ENCODE assay signal across 1 cellular context in genomic region chrX:151703487-151703886, GRCh38.
TF ChIP-seq lines count a peak whose summit lies in the region.

No MANE protein-coding gene starts in this region.

TF ChIP-seq in WTC11, 78 proteins besides CTCF, POLR2A, EP300 and RAD21 (continued from another document):
- TF ChIP-seq, protein P1, sequence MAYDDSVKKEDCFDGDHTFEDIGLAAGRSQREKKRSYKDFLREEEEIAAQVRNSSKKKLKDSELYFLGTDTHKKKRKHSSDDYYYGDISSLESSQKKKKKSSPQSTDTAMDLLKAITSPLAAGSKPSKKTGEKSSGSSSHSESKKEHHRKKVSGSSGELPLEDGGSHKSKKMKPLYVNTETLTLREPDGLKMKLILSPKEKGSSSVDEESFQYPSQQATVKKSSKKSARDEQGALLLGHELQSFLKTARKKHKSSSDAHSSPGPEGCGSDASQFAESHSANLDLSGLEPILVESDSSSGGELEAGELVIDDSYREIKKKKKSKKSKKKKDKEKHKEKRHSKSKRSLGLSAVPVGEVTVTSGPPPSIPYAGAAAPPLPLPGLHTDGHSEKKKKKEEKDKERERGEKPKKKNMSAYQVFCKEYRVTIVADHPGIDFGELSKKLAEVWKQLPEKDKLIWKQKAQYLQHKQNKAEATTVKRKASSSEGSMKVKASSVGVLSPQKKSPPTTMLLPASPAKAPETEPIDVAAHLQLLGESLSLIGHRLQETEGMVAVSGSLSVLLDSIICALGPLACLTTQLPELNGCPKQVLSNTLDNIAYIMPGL (CRISPR knock-in tag; IDR thresholded peaks at IDR 0.05): no peak
- TF ChIP-seq, protein P2, sequence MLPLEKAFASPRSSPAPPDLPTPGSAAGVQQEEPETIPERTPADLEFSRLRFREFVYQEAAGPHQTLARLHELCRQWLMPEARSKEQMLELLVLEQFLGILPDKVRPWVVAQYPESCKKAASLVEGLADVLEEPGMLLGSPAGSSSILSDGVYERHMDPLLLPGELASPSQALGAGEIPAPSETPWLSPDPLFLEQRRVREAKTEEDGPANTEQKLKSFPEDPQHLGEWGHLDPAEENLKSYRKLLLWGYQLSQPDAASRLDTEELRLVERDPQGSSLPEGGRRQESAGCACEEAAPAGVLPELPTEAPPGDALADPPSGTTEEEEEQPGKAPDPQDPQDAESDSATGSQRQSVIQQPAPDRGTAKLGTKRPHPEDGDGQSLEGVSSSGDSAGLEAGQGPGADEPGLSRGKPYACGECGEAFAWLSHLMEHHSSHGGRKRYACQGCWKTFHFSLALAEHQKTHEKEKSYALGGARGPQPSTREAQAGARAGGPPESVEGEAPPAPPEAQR (CRISPR knock-in tag; IDR thresholded peaks at IDR 0.05): no peak
- TF ChIP-seq, protein P3, sequence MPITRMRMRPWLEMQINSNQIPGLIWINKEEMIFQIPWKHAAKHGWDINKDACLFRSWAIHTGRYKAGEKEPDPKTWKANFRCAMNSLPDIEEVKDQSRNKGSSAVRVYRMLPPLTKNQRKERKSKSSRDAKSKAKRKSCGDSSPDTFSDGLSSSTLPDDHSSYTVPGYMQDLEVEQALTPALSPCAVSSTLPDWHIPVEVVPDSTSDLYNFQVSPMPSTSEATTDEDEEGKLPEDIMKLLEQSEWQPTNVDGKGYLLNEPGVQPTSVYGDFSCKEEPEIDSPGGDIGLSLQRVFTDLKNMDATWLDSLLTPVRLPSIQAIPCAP (CRISPR knock-in tag; IDR thresholded peaks at IDR 0.05): no peak
- TF ChIP-seq ZNF416 (CRISPR knock-in tag; IDR thresholded peaks at IDR 0.05): no peak
- TF ChIP-seq NFE2L1 (CRISPR knock-in tag; IDR thresholded peaks at IDR 0.05): no peak
- TF ChIP-seq CREM (CRISPR knock-in tag; IDR thresholded peaks at IDR 0.05): no peak
- TF ChIP-seq, protein P4, sequence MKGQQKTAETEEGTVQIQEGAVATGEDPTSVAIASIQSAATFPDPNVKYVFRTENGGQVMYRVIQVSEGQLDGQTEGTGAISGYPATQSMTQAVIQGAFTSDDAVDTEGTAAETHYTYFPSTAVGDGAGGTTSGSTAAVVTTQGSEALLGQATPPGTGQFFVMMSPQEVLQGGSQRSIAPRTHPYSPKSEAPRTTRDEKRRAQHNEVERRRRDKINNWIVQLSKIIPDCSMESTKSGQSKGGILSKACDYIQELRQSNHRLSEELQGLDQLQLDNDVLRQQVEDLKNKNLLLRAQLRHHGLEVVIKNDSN (CRISPR knock-in tag; IDR thresholded peaks at IDR 0.05): no peak
- TF ChIP-seq RELA (CRISPR knock-in tag; IDR thresholded peaks at IDR 0.05; ENCODE audit: borderline replicate concordance): no peak
- TF ChIP-seq JAZF1 (CRISPR knock-in tag; IDR thresholded peaks at IDR 0.05): no peak
- TF ChIP-seq NR2C2 (CRISPR knock-in tag; IDR thresholded peaks at IDR 0.05): no peak
- TF ChIP-seq, protein P5, sequence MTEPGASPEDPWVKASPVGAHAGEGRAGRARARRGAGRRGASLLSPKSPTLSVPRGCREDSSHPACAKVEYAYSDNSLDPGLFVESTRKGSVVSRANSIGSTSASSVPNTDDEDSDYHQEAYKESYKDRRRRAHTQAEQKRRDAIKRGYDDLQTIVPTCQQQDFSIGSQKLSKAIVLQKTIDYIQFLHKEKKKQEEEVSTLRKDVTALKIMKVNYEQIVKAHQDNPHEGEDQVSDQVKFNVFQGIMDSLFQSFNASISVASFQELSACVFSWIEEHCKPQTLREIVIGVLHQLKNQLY (CRISPR knock-in tag; IDR thresholded peaks at IDR 0.05): no peak
- TF ChIP-seq ETV6 (CRISPR knock-in tag; IDR thresholded peaks at IDR 0.05): no peak
- no peak for TF ChIP-seq EMX1 (CRISPR knock-in tag; IDR thresholded peaks at IDR 0.05)
